Comparison of ENCODE assay signal across 21 cellular contexts in the genomic region with DNA sequence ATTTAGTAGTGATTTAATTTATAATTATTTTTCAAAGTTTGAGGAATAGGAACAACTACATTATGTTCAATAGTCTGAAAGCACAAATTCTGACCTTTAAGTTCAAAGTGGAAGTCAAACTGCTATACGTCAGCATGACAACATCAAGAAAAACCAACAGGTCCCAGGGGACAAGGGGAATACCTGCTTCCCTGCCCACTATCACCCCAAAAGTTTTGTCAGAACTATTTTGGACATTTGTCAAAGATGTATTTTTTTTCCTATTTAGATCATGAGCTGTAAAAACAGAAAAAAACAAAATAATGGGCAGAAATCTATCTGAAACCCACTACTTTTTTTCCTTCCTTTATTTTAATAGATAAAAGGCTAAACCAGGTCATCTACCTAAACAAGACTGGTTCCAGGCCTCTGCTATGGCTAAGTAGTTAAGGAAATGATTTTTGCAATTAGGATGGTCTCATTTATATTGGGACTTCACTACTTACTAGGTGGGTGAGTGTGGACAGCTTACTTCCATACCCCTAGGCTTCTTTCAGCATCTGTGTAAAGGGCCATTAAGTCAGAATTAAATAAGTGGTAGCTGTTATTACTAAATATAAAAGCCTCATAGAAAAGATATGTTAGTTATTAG.
"Had no signal": no experiment of that assay in that cellular context is flagged by ENCODE, and none has a peak within 500 bp of the region (broad histone marks: within the 10 kb centered on the region; RNA-seq: fewer than 3 reads in every experiment).

No MANE protein-coding gene starts in this region.

- ATAC-seq: activated T-cell treated with anti-CD3 and anti-CD28 coated beads, Interleukin-2, amount 50 U/mL, for 4 hours; heart right ventricle; left colon; mucosa of descending colon; sciatic nerve; stimulated activated effector memory CD8-positive, alpha-beta T cell treated with anti-CD3 and anti-CD28 coated beads, Interleukin-12 subunit alpha, Interleukin-12 subunit beta, amount 100 ng/mL, for 72 hours had no signal

- DNase-seq: activated CD4-positive, alpha-beta T cell treated with anti-CD3 and anti-CD28 coated beads for 4 hours; activated CD4-positive, alpha-beta T cell treated with anti-CD3 and anti-CD28 coated beads, Interleukin-2, amount 50 U/mL, for 48 hours; activated CD8-positive, alpha-beta memory T cell treated with anti-CD3 and anti-CD28 coated beads, Interleukin-2, amount 50 U/mL, for 48 hours; activated naive CD4-positive, alpha-beta T cell; activated T-cell treated with anti-CD3 and anti-CD28 coated beads, Interleukin-2, amount 50 U/mL, for 4 hours; adrenal gland; brain microvascular endothelial cell; caudate nucleus; effector CD4-positive, alpha-beta T cell; heart right ventricle; left colon; mesenchymal stem cell; mucosa of descending colon; nucleus accumbens; small intestine; stimulated activated CD4-positive, alpha-beta T cell treated with anti-CD3 and anti-CD28 coated beads, Interleukin-2, amount 100 ng/mL, for 24 hours; transverse colon; uterus had no signal

- H3K4me3 ChIP-seq: adrenal gland, ascending aorta, heart right ventricle, mucosa of descending colon, transverse colon, uterus had no signal
